ENCODE assay signal across 30 cellular contexts in genomic region chrX:144716187-144716586, GRCh38.
"Had no signal": no experiment of that assay in that cellular context is flagged by ENCODE, and none has a peak within 500 bp of the region (broad histone marks: within the 10 kb centered on the region; RNA-seq: fewer than 3 reads in every experiment).

No MANE protein-coding gene starts in this region.

- H3K9me3 ChIP-seq: left lung, lower lobe of right lung, neutrophil, right atrium auricular region, right lobe of liver, testis, thyroid gland, transverse colon, upper lobe of left lung, vagina had no signal

- H2AFZ ChIP-seq: parathyroid adenoma had no signal

- H3K4me3 Mint-ChIP-seq: immature natural killer cell; naive thymus-derived CD8-positive, alpha-beta T cell; nephron; neural crest cell; stimulated activated memory B cell treated with anti-CD40 and anti-IgM and Interleukin-4, amounts not matched to agents 10 μg/mL and 1 μg/mL and 100 μg/mL, for 72 hours; stimulated activated naive CD8-positive, alpha-beta T cell treated with anti-CD3 and anti-CD28 coated beads, Interleukin-15, amount 100 ng/mL, for 72 hours had no signal

- H3K4me3 ChIP-seq: left lung, lower lobe of right lung, right atrium auricular region, right lobe of liver, smooth muscle cell, testis, thyroid gland, transverse colon, upper lobe of left lung, vagina had no signal

- DNase-seq: hypothalamus; immature natural killer cell; kidney; left colon; left lung; lower lobe of right lung; mammary epithelial cell; mesenchymal stem cell; naive thymus-derived CD8-positive, alpha-beta T cell; occipital lobe; right lobe of liver; stimulated activated CD4-positive, alpha-beta T cell treated with anti-CD3 and anti-CD28 coated beads, Interleukin-1b, Interleukin-23, amount 100 ng/mL, for 48 hours; stimulated activated CD4-positive, alpha-beta T cell treated with anti-CD3 and anti-CD28 coated beads, Interleukin-2, amount 100 ng/mL, for 48 hours; stimulated activated CD4-positive, alpha-beta T cell treated with anti-CD3 and anti-CD28 coated beads, Interleukin-4, amount 100 ng/mL, for 4 hours; stimulated activated CD8-positive, alpha-beta memory T cell treated with anti-CD3 and anti-CD28 coated beads, Interleukin-4, amount 100 ng/mL, for 48 hours; stimulated activated naive CD4-positive, alpha-beta T cell treated with Interleukin-2 at 50 U/mL for 16 hours; stimulated activated naive CD8-positive, alpha-beta T cell treated with anti-CD3 and anti-CD28 coated beads, Interleukin-15, amount 100 ng/mL, for 72 hours; substantia nigra; testis; thyroid gland; transverse colon; upper lobe of left lung had no signal

- H3K79me2 ChIP-seq: parathyroid adenoma had no signal

- H3K9me3 Mint-ChIP-seq: nephron; neural crest cell; stimulated activated memory B cell treated with anti-CD40 and anti-IgM and Interleukin-4, amounts not matched to agents 10 μg/mL and 1 μg/mL and 100 μg/mL, for 72 hours had no signal

- H3K9ac ChIP-seq: parathyroid adenoma had no signal

- H3K36me3 Mint-ChIP-seq: immature natural killer cell; naive thymus-derived CD8-positive, alpha-beta T cell; stimulated activated memory B cell treated with anti-CD40 and anti-IgM and Interleukin-4, amounts not matched to agents 10 μg/mL and 1 μg/mL and 100 μg/mL, for 72 hours had no signal

- H3K4me1 ChIP-seq: left lung, lower lobe of right lung, parathyroid adenoma, right atrium auricular region, right lobe of liver, testis, thyroid gland, transverse colon, upper lobe of left lung, vagina had no signal

- ATAC-seq: left colon; left lung; lower lobe of right lung; naive thymus-derived CD8-positive, alpha-beta T cell; right lobe of liver; stimulated activated memory B cell treated with anti-CD40 and anti-IgM and Interleukin-4, amounts not matched to agents 10 μg/mL and 1 μg/mL and 100 μg/mL, for 72 hours; stimulated activated naive CD8-positive, alpha-beta T cell treated with anti-CD3 and anti-CD28 coated beads, Interleukin-15, amount 100 ng/mL, for 72 hours had no signal

- H3K27me3 ChIP-seq: left lung, neutrophil, right atrium auricular region, right lobe of liver, testis, thyroid gland, transverse colon, upper lobe of left lung, vagina had no signal

- H3K4me1 Mint-ChIP-seq: immature natural killer cell; naive thymus-derived CD8-positive, alpha-beta T cell; nephron; stimulated activated memory B cell treated with anti-CD40 and anti-IgM and Interleukin-4, amounts not matched to agents 10 μg/mL and 1 μg/mL and 100 μg/mL, for 72 hours; stimulated activated naive CD8-positive, alpha-beta T cell treated with anti-CD3 and anti-CD28 coated beads, Interleukin-15, amount 100 ng/mL, for 72 hours had no signal

- H3K27ac Mint-ChIP-seq: immature natural killer cell; naive thymus-derived CD8-positive, alpha-beta T cell; stimulated activated memory B cell treated with anti-CD40 and anti-IgM and Interleukin-4, amounts not matched to agents 10 μg/mL and 1 μg/mL and 100 μg/mL, for 72 hours; stimulated activated naive CD8-positive, alpha-beta T cell treated with anti-CD3 and anti-CD28 coated beads, Interleukin-15, amount 100 ng/mL, for 72 hours had no signal

- H3K27me3 Mint-ChIP-seq: naive thymus-derived CD8-positive, alpha-beta T cell; stimulated activated memory B cell treated with anti-CD40 and anti-IgM and Interleukin-4, amounts not matched to agents 10 μg/mL and 1 μg/mL and 100 μg/mL, for 72 hours; stimulated activated naive CD8-positive, alpha-beta T cell treated with anti-CD3 and anti-CD28 coated beads, Interleukin-15, amount 100 ng/mL, for 72 hours had no signal

- H3K36me3 ChIP-seq: left lung, lower lobe of right lung, neutrophil, right atrium auricular region, right lobe of liver, thyroid gland, transverse colon, upper lobe of left lung, vagina had no signal

- H3K27ac ChIP-seq: left lung, lower lobe of right lung, neutrophil, parathyroid adenoma, right atrium auricular region, right lobe of liver, testis, thyroid gland, transverse colon, upper lobe of left lung, vagina had no signal

- H3K4me2 ChIP-seq: smooth muscle cell had no signal
